In the genomic region with DNA sequence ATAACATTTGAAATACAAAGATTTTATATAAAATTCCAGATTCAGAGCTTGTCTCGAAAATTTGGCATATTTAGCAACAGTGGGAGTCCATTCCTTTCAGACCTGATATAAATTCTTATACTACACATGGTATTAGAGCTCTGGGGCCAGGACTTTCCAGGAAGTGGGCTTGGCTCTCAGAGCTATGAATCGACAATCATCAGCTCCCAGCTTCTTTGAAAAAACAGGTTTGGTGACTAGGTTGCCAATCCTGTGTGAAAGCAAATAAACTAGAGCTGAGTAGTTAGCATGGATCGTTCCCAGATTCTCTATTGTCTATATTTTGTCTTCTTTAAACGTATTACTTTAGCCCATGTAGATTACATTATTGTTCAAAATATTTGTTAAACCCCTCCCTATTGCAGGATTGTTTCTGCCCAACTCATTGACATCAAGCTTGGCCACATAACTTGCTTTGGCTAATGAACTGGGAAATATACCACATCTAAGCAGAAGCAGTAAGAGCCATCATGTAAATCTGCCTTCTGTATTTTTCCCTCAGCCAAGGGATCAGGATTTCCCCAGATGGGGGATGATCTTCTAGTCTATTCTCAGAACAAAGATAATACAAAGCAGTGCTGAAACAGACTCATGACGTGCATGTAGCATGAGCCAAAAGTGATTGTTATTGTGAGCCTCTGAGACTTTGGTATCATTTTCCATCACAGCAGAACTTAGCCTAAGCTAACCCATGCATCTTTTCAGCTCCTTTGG, we compare ENCODE assay signal across 7 cellular contexts.
DNase-seq lines count a peak whose midpoint lies in the region; ATAC-seq and TF ChIP-seq lines count a peak whose summit lies in the region.

No MANE protein-coding gene starts in this region.

- peak overlapping the region; percentile 71 for H3K9ac ChIP-seq in MM.1S (ENCODE audit: low read length)

- intact Hi-C loops in gastrocnemius medialis (cut with DNase I; ENCODE audit: low total_unique reads) = no loop called here

- peaks cover 34% of the 10 kb centered on the region for H3F3A ChIP-seq in MM.1S (ENCODE audit: insufficient read depth, low read length)

- peak; percentile 14 for ATAC-seq in GM19463 (IDR thresholded peaks at IDR 0.05; ENCODE audit: unreplicated experiment)
- ATAC-seq in gastrocnemius medialis = no peak

- in situ Hi-C loops in gastrocnemius medialis (cut with MboI; ENCODE audit: low sequenced_read_pairs in 4 of 4) = no loop called here

- no peaks in the 10 kb centered on the region for H3K9me2 ChIP-seq in MM.1S (replicated peaks; ENCODE audit: insufficient read depth, low read length)

- TF ChIP-seq CTCF in MM.1S (IDR thresholded peaks at IDR 0.05; ENCODE audit: low read length) (no peak), VCaP (conservative IDR thresholded peaks at IDR 0.05) (no peak), gastrocnemius medialis (IDR thresholded peaks at IDR 0.05 in 4 of 5, conservative IDR thresholded peaks at IDR 0.05 in 1 of 5) (no peak)

- DNase-seq in MM.1S (peak; percentile 60), pons (ENCODE audit: low spot score) (peak; percentile 20), COLO829 (ENCODE audit: low spot score) (no peak), hippocampal formation (lab: John Stamatoyannopoulos, UW) (no peak), gastrocnemius medialis (no peak)

- H3K4me1 ChIP-seq in MM.1S (ENCODE audit: low read length) = peaks cover 33% of the 10 kb centered on the region
- H3K4me1 ChIP-seq in gastrocnemius medialis = no peaks in the 10 kb centered on the region

- no peak for TF ChIP-seq POLR2A in gastrocnemius medialis (IDR thresholded peaks at IDR 0.05)

- no peaks in the 10 kb centered on the region for H3K9me3 ChIP-seq in MM.1S (replicated peaks; ENCODE audit: insufficient read depth, low read length)
- no peaks in the 10 kb centered on the region for H3K9me3 ChIP-seq in gastrocnemius medialis

- H3K4me3 ChIP-seq in MM.1S (ENCODE audit: low read length) (peak overlapping the region; percentile 69), gastrocnemius medialis (no peak overlapping the region)

- H3K36me3 ChIP-seq in MM.1S (replicated peaks; ENCODE audit: insufficient read depth, low read length) (no peaks in the 10 kb centered on the region), gastrocnemius medialis (no peaks in the 10 kb centered on the region)

- H3K79me2 ChIP-seq in MM.1S (ENCODE audit: low read length) = no peaks in the 10 kb centered on the region

- H3K27ac ChIP-seq in MM.1S (ENCODE audit: low read length) (peak overlapping the region; percentile 94), VCaP (peak overlapping the region; percentile 74), gastrocnemius medialis (no peak overlapping the region)

- H3K27me3 ChIP-seq in MM.1S (replicated peaks; ENCODE audit: insufficient read depth, low read length) (no peaks in the 10 kb centered on the region), gastrocnemius medialis (no peaks in the 10 kb centered on the region)

- H3K4me2 ChIP-seq in MM.1S (ENCODE audit: low read depth, low read length) = peak overlapping the region; percentile 96

- no peaks in the 10 kb centered on the region for H4K20me1 ChIP-seq in MM.1S (ENCODE audit: insufficient read depth, low read length)

- peak overlapping the region; percentile 90 for H2AFZ ChIP-seq in MM.1S (ENCODE audit: low read length)

Comparison
In these comparisons a context has a peak if more than half of its experiments do, and no peak if none do; other contexts are left out.
1. DNase-seq: peak in MM.1S (single experiment) and pons (single experiment); none in COLO829 (single experiment), hippocampal formation (0 of 2) and gastrocnemius medialis (0 of 2).
2. H3K27ac ChIP-seq: peak in MM.1S (single experiment) and VCaP (single experiment); none in gastrocnemius medialis (0 of 4).